In the genomic region with DNA sequence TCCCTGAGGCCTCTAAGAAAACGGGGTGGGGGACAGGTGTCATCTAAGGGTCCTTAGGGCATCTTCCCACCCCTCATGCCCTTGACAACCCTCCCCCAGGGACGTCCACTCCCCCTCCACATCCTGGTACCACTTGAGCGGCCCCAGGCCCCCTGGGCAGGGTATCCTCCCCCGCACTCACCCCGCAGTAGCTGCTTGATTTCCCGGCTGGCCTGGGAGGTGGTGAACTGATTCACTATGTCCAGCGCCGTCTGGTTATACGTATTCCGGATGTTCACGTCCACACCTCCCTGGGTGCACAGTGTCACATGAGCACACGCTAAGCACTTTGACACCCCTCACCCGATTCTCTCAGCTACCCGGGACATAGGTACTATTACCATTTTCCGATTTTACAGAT, we compare ENCODE assay signal across 31 cellular contexts.
"Had no signal": no experiment of that assay in that cellular context is flagged by ENCODE, and none has a peak within 500 bp of the region (broad histone marks: within the 10 kb centered on the region; RNA-seq: fewer than 3 reads in every experiment).

No MANE protein-coding gene starts in this region.

- H3K4me3 Mint-ChIP-seq: activated CD4-positive, alpha-beta T cell treated with anti-CD3 and anti-CD28 coated beads for 36 hours; activated CD4-positive, alpha-beta T cell treated with anti-CD3 and anti-CD28 coated beads, Interleukin-2, amount 10 ng/mL, durations not matched to agents 7 days and 5 days; activated CD8-positive, alpha-beta T cell treated with anti-CD3 and anti-CD28 coated beads, Interleukin-2, amount 10 ng/mL, durations not matched to agents 7 days and 5 days; activated naive CD4-positive, alpha-beta T cell treated with anti-CD3 and anti-CD28 coated beads, Interleukin-2, amount 50 U/mL, for 24 hours; activated naive CD8-positive, alpha-beta T cell treated with anti-CD3 and anti-CD28 coated beads, Interleukin-2, amount 10 ng/mL, durations not matched to agents 7 days and 5 days; activated T-cell treated with anti-CD3 and anti-CD28 coated beads, Interleukin-2, amount 50 U/mL, for 24 hours; T-helper 1 cell treated with Interleukin-12 subunit alpha and Interleukin-12 subunit beta and Interleukin-4 antibody, amounts not matched to agents 30 μg/mL and 1 μg/mL, for 36 hours; T-helper 2 cell treated with Interferon-gamma antibody and Interleukin-4, amounts not matched to agents 5 μg/mL and 100 μg/mL, for 36 hours had no signal

- H3K27ac ChIP-seq: ascending aorta, KMS-11, SJSA1 had no signal

- H3K27me3 ChIP-seq: ascending aorta, SJSA1 had no signal

- H3K27me3 Mint-ChIP-seq: activated CD4-positive, alpha-beta T cell treated with anti-CD3 and anti-CD28 coated beads for 36 hours; activated CD4-positive, alpha-beta T cell treated with anti-CD3 and anti-CD28 coated beads, Interleukin-2, amount 10 ng/mL, durations not matched to agents 7 days and 5 days; activated naive CD4-positive, alpha-beta T cell treated with anti-CD3 and anti-CD28 coated beads, Interleukin-2, amount 50 U/mL, for 24 hours; activated naive CD8-positive, alpha-beta T cell treated with anti-CD3 and anti-CD28 coated beads, Interleukin-2, amount 10 ng/mL, durations not matched to agents 7 days and 5 days; activated T-cell treated with anti-CD3 and anti-CD28 coated beads, Interleukin-2, amount 50 U/mL, for 24 hours had no signal

- H3K4me1 Mint-ChIP-seq: activated CD4-positive, alpha-beta T cell treated with anti-CD3 and anti-CD28 coated beads for 36 hours; activated CD4-positive, alpha-beta T cell treated with anti-CD3 and anti-CD28 coated beads, Interleukin-2, amount 10 ng/mL, durations not matched to agents 7 days and 5 days; activated naive CD4-positive, alpha-beta T cell treated with anti-CD3 and anti-CD28 coated beads, Interleukin-2, amount 50 U/mL, for 24 hours; activated naive CD8-positive, alpha-beta T cell treated with anti-CD3 and anti-CD28 coated beads, Interleukin-2, amount 10 ng/mL, durations not matched to agents 7 days and 5 days had no signal

- DNase-seq: activated CD4-positive, alpha-beta T cell treated with anti-CD3 and anti-CD28 coated beads for 36 hours; activated CD4-positive, alpha-beta T cell treated with anti-CD3 and anti-CD28 coated beads, Interleukin-2, amount 10 ng/mL, durations not matched to agents 7 days and 5 days; activated CD4-positive, alpha-beta T cell treated with anti-CD3 and anti-CD28 coated beads, Interleukin-2, amount 50 U/mL, for 48 hours; activated CD8-positive, alpha-beta T cell treated with anti-CD3 and anti-CD28 coated beads, Interleukin-2, amount 10 ng/mL, durations not matched to agents 7 days and 5 days; activated gamma-delta T cell; activated naive CD4-positive, alpha-beta T cell treated with Interleukin-2 at 50 U/mL for 16 hours; activated naive CD8-positive, alpha-beta T cell treated with anti-CD3 and anti-CD28 coated beads, Interleukin-2, amount 10 ng/mL, durations not matched to agents 7 days and 5 days; activated T-cell treated with anti-CD3 and anti-CD28 coated beads, Interleukin-2, amount 50 U/mL, for 24 hours; amygdala; MM.1S; MV-4-11; NCI-H1092; NCI-H1417 treated with DMSO at 0.1 percent for 48 hours; NCI-H187 treated with DMSO at 0.1 percent for 48 hours; NCI-H2081; NCI-H2171 treated with DMSO at 0.1 percent for 48 hours; NCI-H226; NCI-H446 treated with DMSO at 0.1 percent for 48 hours; NCI-H524; NCI-H748 treated with DMSO at 0.1 percent for 48 hours; NK-92 treated with Interleukin-12 subunit alpha and Interleukin-12 subunit beta, amount 100 ng/mL, for 24 hours; SHP77 treated with DMSO at 0.1 percent for 48 hours; SK-N-SH had no signal

- H3K36me3 Mint-ChIP-seq: activated naive CD4-positive, alpha-beta T cell treated with anti-CD3 and anti-CD28 coated beads, Interleukin-2, amount 50 U/mL, for 24 hours; activated naive CD8-positive, alpha-beta T cell treated with anti-CD3 and anti-CD28 coated beads, Interleukin-2, amount 10 ng/mL, durations not matched to agents 7 days and 5 days had no signal

- H3K9me3 ChIP-seq: ascending aorta, SJSA1, SK-N-SH had no signal

- H3K27ac Mint-ChIP-seq: activated CD4-positive, alpha-beta T cell treated with anti-CD3 and anti-CD28 coated beads for 36 hours; activated CD4-positive, alpha-beta T cell treated with anti-CD3 and anti-CD28 coated beads, Interleukin-2, amount 10 ng/mL, durations not matched to agents 7 days and 5 days; activated CD8-positive, alpha-beta T cell treated with anti-CD3 and anti-CD28 coated beads, Interleukin-2, amount 10 ng/mL, durations not matched to agents 7 days and 5 days; activated naive CD4-positive, alpha-beta T cell treated with anti-CD3 and anti-CD28 coated beads, Interleukin-2, amount 50 U/mL, for 24 hours; activated naive CD8-positive, alpha-beta T cell treated with anti-CD3 and anti-CD28 coated beads, Interleukin-2, amount 10 ng/mL, durations not matched to agents 7 days and 5 days; activated T-cell treated with anti-CD3 and anti-CD28 coated beads, Interleukin-2, amount 50 U/mL, for 24 hours; activated T-helper 2 cell treated with anti-CD3 and anti-CD28 coated beads, Interferon-gamma antibody, Interleukin-2, Interleukin-4, amounts not matched to agents 10 μg/mL and 5 μg/mL and 100 μg/mL, durations not matched to agents 14 hours and 24 hours and 36 hours; T-helper 1 cell treated with Interleukin-12 subunit alpha and Interleukin-12 subunit beta and Interleukin-4 antibody, amounts not matched to agents 30 μg/mL and 1 μg/mL, for 36 hours; T-helper 2 cell treated with Interferon-gamma antibody and Interleukin-4, amounts not matched to agents 5 μg/mL and 100 μg/mL, for 36 hours had no signal

- ATAC-seq: activated CD4-positive, alpha-beta T cell treated with anti-CD3 and anti-CD28 coated beads for 36 hours; activated CD4-positive, CD25-positive, alpha-beta regulatory T cell treated with anti-CD3 and anti-CD28 coated beads, Interleukin-2, amount 50 U/mL, for 24 hours; activated CD8-positive, alpha-beta T cell treated with anti-CD3 and anti-CD28 coated beads, Interleukin-2, amount 10 ng/mL, durations not matched to agents 7 days and 5 days had no signal

- H3K4me3 ChIP-seq: ascending aorta, SJSA1 had no signal

- H3K9me3 Mint-ChIP-seq: activated CD4-positive, alpha-beta T cell treated with anti-CD3 and anti-CD28 coated beads, Interleukin-2, amount 10 ng/mL, durations not matched to agents 7 days and 5 days; activated naive CD4-positive, alpha-beta T cell treated with anti-CD3 and anti-CD28 coated beads, Interleukin-2, amount 50 U/mL, for 24 hours; activated naive CD8-positive, alpha-beta T cell treated with anti-CD3 and anti-CD28 coated beads, Interleukin-2, amount 10 ng/mL, durations not matched to agents 7 days and 5 days; activated T-cell treated with anti-CD3 and anti-CD28 coated beads, Interleukin-2, amount 50 U/mL, for 24 hours; activated T-helper 2 cell treated with anti-CD3 and anti-CD28 coated beads, Interferon-gamma antibody, Interleukin-2, Interleukin-4, amounts not matched to agents 10 μg/mL and 5 μg/mL and 100 μg/mL, durations not matched to agents 14 hours and 24 hours and 36 hours; T-helper 1 cell treated with Interleukin-12 subunit alpha and Interleukin-12 subunit beta and Interleukin-4 antibody, amounts not matched to agents 30 μg/mL and 1 μg/mL, for 36 hours; T-helper 2 cell treated with Interferon-gamma antibody and Interleukin-4, amounts not matched to agents 5 μg/mL and 100 μg/mL, for 36 hours had no signal
